ENCODE assay signal across 31 cellular contexts in genomic region chr2:68588589-68588988, GRCh38. TPM values are rescaled to one million over a fixed set of nuclear protein-coding genes. Genes with fewer than 3 reads are reported as not detected.
"Had no signal": no experiment of that assay in that cellular context is flagged by ENCODE, and none has a peak within 500 bp of the region (broad histone marks: within the 10 kb centered on the region; RNA-seq: fewer than 3 reads in every experiment).

No MANE protein-coding gene starts in this region.

- H3K27ac ChIP-seq: body of pancreas, cardiac muscle cell, colonic mucosa, heart right ventricle, left ventricle myocardium inferior, ovary, sigmoid colon, thoracic aorta, WERI-Rb-1 had no signal

- DNase-seq: activated CD4-positive, alpha-beta T cell treated with anti-CD3 and anti-CD28 coated beads for 48 hours; activated CD4-positive, alpha-beta T cell treated with anti-CD3 and anti-CD28 coated beads, Interleukin-2, amount 50 U/mL, for 48 hours; activated CD8-positive, alpha-beta memory T cell treated with anti-CD3 and anti-CD28 coated beads for 24 hours; activated effector memory CD4-positive, alpha-beta T cell treated with Interleukin-2 at 50 U/mL for 16 hours; activated naive CD4-positive, alpha-beta T cell treated with Interleukin-2 at 50 U/mL for 16 hours; anterior cingulate cortex; body of pancreas; cerebellar nuclear complex; colonic mucosa; effector memory CD8-positive, alpha-beta T cell; foreskin fibroblast; heart right ventricle; kidney glomerular epithelial cell; left ventricle myocardium inferior; ovary; retina; sigmoid colon; small intestine; stimulated activated CD4-positive, alpha-beta T cell treated with anti-CD3 and anti-CD28 coated beads, Interleukin-4, amount 100 ng/mL, for 24 hours; T-helper 9 cell; trophoblast cell; WERI-Rb-1 had no signal

- H3K9me3 ChIP-seq: body of pancreas, colonic mucosa, heart right ventricle, left ventricle myocardium inferior, ovary, sigmoid colon, thoracic aorta had no signal

- ATAC-seq: activated CD4-positive, CD25-positive, alpha-beta regulatory T cell treated with anti-CD3 and anti-CD28 coated beads, Interleukin-2, amount 50 U/mL, for 24 hours; body of pancreas; effector memory CD8-positive, alpha-beta T cell; esophagus mucosa; heart right ventricle; stimulated activated effector memory CD8-positive, alpha-beta T cell treated with anti-CD3 and anti-CD28 coated beads, Interleukin-12 subunit alpha, Interleukin-12 subunit beta, amount 100 ng/mL, for 72 hours had no signal

- FAIRE-seq: small intestine, urothelium cell line had no signal

- H3K27me3 ChIP-seq: body of pancreas, cardiac muscle cell, colonic mucosa, heart right ventricle, ovary, sigmoid colon had no signal

- H3K4me1 ChIP-seq: body of pancreas, colonic mucosa, heart right ventricle, left ventricle myocardium inferior, sigmoid colon had no signal

- H3K36me3 ChIP-seq: cardiac muscle cell, colonic mucosa, heart right ventricle, left ventricle myocardium inferior, ovary, thoracic aorta, WERI-Rb-1 had no signal

- H3K4me3 ChIP-seq: body of pancreas, cardiac muscle cell, colonic mucosa, heart right ventricle, left ventricle myocardium inferior, ovary, sigmoid colon, thoracic aorta had no signal

RNA-seq across cellular contexts. Expression of gene PROKR1, which starts 54.8 kb away (rescaled TPM):
- total RNA-seq: body of pancreas, esophagus mucosa, glomerular endothelial cell, heart right ventricle, left ventricle myocardium inferior, lung microvascular endothelial cell, mucosa of gallbladder, ovary, thoracic aorta had no signal
- polyA plus RNA-seq: cardiac muscle cell had no signal
